In the genomic region with DNA sequence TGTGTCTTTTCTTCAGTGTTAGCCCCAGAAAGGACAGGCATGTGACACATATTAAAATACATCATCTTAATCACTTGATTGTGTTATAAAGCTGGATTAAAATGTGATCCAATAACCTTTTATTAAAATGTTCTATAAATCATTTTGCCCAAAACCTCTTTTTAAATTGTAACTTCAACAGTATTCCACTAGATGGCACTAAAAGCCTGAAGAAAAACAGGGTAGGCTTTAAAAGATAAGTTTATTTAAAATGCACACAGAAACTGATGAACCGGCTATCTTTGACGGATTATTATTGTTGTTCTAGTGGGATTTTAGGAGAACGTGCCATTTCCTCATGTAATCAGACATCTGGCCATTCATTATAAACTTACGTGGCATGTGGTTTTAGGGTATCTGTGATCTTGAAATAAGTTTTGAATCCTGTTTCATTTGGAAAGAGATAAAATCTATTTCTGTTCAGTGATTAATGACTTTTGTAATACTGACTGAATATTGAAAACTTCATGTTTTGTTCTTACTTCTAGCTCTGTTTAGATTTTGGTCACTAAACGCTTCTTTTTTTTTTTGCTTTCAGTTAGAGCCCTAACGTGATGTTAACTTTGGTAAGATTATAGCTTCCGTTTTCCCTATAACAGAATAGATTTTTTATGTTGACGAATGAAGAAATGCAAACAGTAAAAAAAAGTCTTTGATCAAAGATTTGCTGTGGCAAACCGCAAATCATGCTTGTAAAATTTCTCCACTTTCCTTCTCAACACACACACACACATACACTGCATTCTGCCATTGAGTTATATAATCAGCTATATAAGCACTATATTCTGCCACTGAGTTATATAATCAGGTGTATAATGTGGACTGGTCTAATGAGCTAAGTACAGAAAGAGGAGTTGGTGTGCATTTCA, we compare ENCODE assay signal across 8 cellular contexts. TPM values are rescaled to one million over a fixed set of nuclear protein-coding genes. Genes with fewer than 3 reads are reported as not detected.
DNase-seq lines count a peak whose midpoint lies in the region; ATAC-seq, FAIRE-seq and TF ChIP-seq lines count a peak whose summit lies in the region.

No MANE protein-coding gene starts in this region.

- TF ChIP-seq POLR2A in endothelial cell of umbilical vein (IDR thresholded peaks at IDR 0.05; ENCODE audit: low read depth, low read length): no peak

- no peaks in the 10 kb centered on the region for H3K9me1 ChIP-seq in endothelial cell of umbilical vein (replicated peaks; ENCODE audit: control insufficient read depth, extremely low read depth, insufficient read depth, low read length)

- H3K4me1 Mint-ChIP-seq in neural progenitor cell: no peaks in the 10 kb centered on the region

- ATAC-seq in PC-3 (no peak), GM21576 (IDR thresholded peaks at IDR 0.05; ENCODE audit: unreplicated experiment) (no peak)

- H3K36me3 Mint-ChIP-seq in neural progenitor cell: no peaks in the 10 kb centered on the region

- no peak overlapping the region for H3K4me2 ChIP-seq in PC-3 (ENCODE audit: low read length)
- no peak overlapping the region for H3K4me2 ChIP-seq in endothelial cell of umbilical vein (ENCODE audit: insufficient read depth, low read length)
- H3K4me2 ChIP-seq in neural progenitor cell: no peak overlapping the region

- H3K9me2 ChIP-seq in PC-3 (replicated peaks; ENCODE audit: low read length): no peaks in the 10 kb centered on the region

- CTCF ChIA-PET in PC-3 (lab: Charles Lee) (interaction anchor here (0.6 to 2.0 kb wide), 3 partner anchors 67 to 289 kb away, joined by 4 to 11 read pairs (median 6); no protein-coding TSS in a partner anchor), endothelial cell of umbilical vein (lab: Charles Lee) (interaction anchor here (0.8 to 4.6 kb wide), 17 partner anchors 13 to 843 kb away, joined by 3 to 190 read pairs (median 3); partner anchors contain the start of gene VPS50)

- H3K27me3 Mint-ChIP-seq in neural progenitor cell (ENCODE audit: insufficient read depth, low read depth): no peaks in the 10 kb centered on the region

- no peak overlapping the region for H3K4me3 Mint-ChIP-seq in neural progenitor cell

- DNase-seq in AG20443 (ENCODE audit: low spot score) (peak; percentile 14), H4 (ENCODE audit: low spot score) (peak; percentile 26), PC-3 (peak; percentile 57), endothelial cell of umbilical vein (ENCODE audit: low read depth, low spot score) (peak; percentile 59), neural progenitor cell (ENCODE audit: low spot score) (peak; percentile 2), NCI-H187 treated with DMSO at 0.1 percent for 48 hours (lab: John Stamatoyannopoulos, UW) (no peak)
- DNase-seq in stimulated activated CD4-positive, alpha-beta T cell treated with anti-CD3 and anti-CD28 coated beads, Interleukin-2, amount 100 ng/mL, for 48 hours: no peak

- H3K9me3 ChIP-seq in PC-3 (ENCODE audit: low read length) (no peaks in the 10 kb centered on the region), endothelial cell of umbilical vein (replicated peaks; ENCODE audit: control insufficient read depth, insufficient read depth, low read length) (no peaks in the 10 kb centered on the region), neural progenitor cell (ENCODE audit: low read depth) (no peaks in the 10 kb centered on the region)

- BruUV-seq in PC-3 (replicated peaks; lab: Mats Ljungman, UMichigan): no TSS peak
- BruUV-seq in endothelial cell of umbilical vein (replicated peaks; lab: Mats Ljungman, UMichigan): no TSS peak

- H3K4me3 ChIP-seq in PC-3 (ENCODE audit: low read length): no peak overlapping the region
- H3K4me3 ChIP-seq in endothelial cell of umbilical vein (replicated peaks in 1 of 3; ENCODE audit: insufficient read depth in 1 of 3, low read depth in 1 of 3, low read length in 3 of 3): no peak overlapping the region
- no peak overlapping the region for H3K4me3 ChIP-seq in neural progenitor cell

- H3K9ac ChIP-seq in PC-3 (ENCODE audit: low read length) (no peak overlapping the region), endothelial cell of umbilical vein (replicated peaks; ENCODE audit: extremely low read depth, insufficient read depth, low read length) (no peak overlapping the region), neural progenitor cell (no peak overlapping the region)

- dilution Hi-C loops in endothelial cell of umbilical vein (cut with MboI; ENCODE audit: extremely low pct_ligation_motif_present, low sequenced_read_pairs): no loop called here

- intact Hi-C loops in PC-3 (cut with micrococcal nuclease): loop anchor here (1.0 kb wide), 2 partner anchors 129 to 306 kb away; no protein-coding TSS in a partner anchor
- intact Hi-C loops in endothelial cell of umbilical vein (cut with micrococcal nuclease): loop anchor here (1.0 to 10.0 kb wide), 8 partner anchors 129 to 1149 kb away; partner anchors contain the start of gene COL1A2

- no peaks in the 10 kb centered on the region for H3F3A ChIP-seq in PC-3 (ENCODE audit: low read length, unreplicated experiment)
- no peaks in the 10 kb centered on the region for H3F3A ChIP-seq in neural progenitor cell (ENCODE audit: low read depth)

- H3K4me1 ChIP-seq in PC-3 (ENCODE audit: insufficient read depth, low read length) (no peaks in the 10 kb centered on the region), endothelial cell of umbilical vein (ENCODE audit: control insufficient read depth, extremely low read depth, insufficient read depth, low read length) (no peaks in the 10 kb centered on the region), neural progenitor cell (no peaks in the 10 kb centered on the region)

- TF ChIP-seq CTCF in PC-3 (conservative IDR thresholded peaks at IDR 0.05; ENCODE audit: low read depth, low read length) (peak; percentile 76), endothelial cell of umbilical vein (IDR thresholded peaks at IDR 0.05; ENCODE audit: extremely low read depth in 1 of 2, insufficient read depth in 1 of 2, low read depth in 1 of 2, low read length in 2 of 2) (peak; percentile 19 to 31), neural progenitor cell (IDR thresholded peaks at IDR 0.05) (peak; percentile 79)

- FAIRE-seq in endothelial cell of umbilical vein (lab: Jason Lieb, UNC): peak; percentile 70

- H3K27me3 ChIP-seq in PC-3 (ENCODE audit: low read length) (no peaks in the 10 kb centered on the region), endothelial cell of umbilical vein (ENCODE audit: control insufficient read depth in 2 of 2, insufficient read depth in 2 of 2, low read length in 2 of 2) (no peaks in the 10 kb centered on the region), neural progenitor cell (no peaks in the 10 kb centered on the region)

- H2AFZ ChIP-seq in PC-3 (ENCODE audit: low read length) (no peak overlapping the region), endothelial cell of umbilical vein (ENCODE audit: low read depth, low read length) (no peak overlapping the region), neural progenitor cell (replicated peaks) (no peak overlapping the region)

- H3K9me3 Mint-ChIP-seq in neural progenitor cell: no peaks in the 10 kb centered on the region

- H4K20me1 ChIP-seq in PC-3 (ENCODE audit: low read length): no peaks in the 10 kb centered on the region
- H4K20me1 ChIP-seq in endothelial cell of umbilical vein (replicated peaks; ENCODE audit: control insufficient read depth, extremely low read depth, insufficient read depth, low read length): peaks cover 3% of the 10 kb centered on the region
- no peaks in the 10 kb centered on the region for H4K20me1 ChIP-seq in neural progenitor cell (ENCODE audit: low read depth)

- H3K27ac Mint-ChIP-seq in neural progenitor cell: no peak overlapping the region

- POLR2A ChIA-PET in PC-3 (lab: Charles Lee; ENCODE audit: unreplicated experiment): interaction anchor here (0.6 kb wide), 2 partner anchors 129 to 611 kb away, joined by 3 read pairs; no protein-coding TSS in a partner anchor
- POLR2A ChIA-PET in endothelial cell of umbilical vein (lab: Charles Lee): no interaction called here

- H3K27ac ChIP-seq in PC-3 (ENCODE audit: low read length) (no peak overlapping the region), endothelial cell of umbilical vein (ENCODE audit: insufficient read depth, low read depth, low read length) (no peak overlapping the region), neural progenitor cell (no peak overlapping the region)

- no peaks in the 10 kb centered on the region for H3K36me3 ChIP-seq in PC-3 (ENCODE audit: low read depth, low read length)
- no peaks in the 10 kb centered on the region for H3K36me3 ChIP-seq in endothelial cell of umbilical vein (ENCODE audit: control insufficient read depth in 2 of 2, extremely low read depth in 1 of 2, insufficient read depth in 2 of 2, low read length in 2 of 2)
- H3K36me3 ChIP-seq in neural progenitor cell: no peaks in the 10 kb centered on the region

- H3K79me2 ChIP-seq in PC-3 (ENCODE audit: low read length) (no peaks in the 10 kb centered on the region), endothelial cell of umbilical vein (ENCODE audit: control insufficient read depth, insufficient read depth, low read length) (peaks cover 2% of the 10 kb centered on the region), neural progenitor cell (ENCODE audit: low read depth) (no peaks in the 10 kb centered on the region)

RNA-seq across cellular contexts. Expression of gene VPS50, which starts 13.6 kb away (rescaled TPM):
- 17.9 and 25.6 TPM in 2 replicates for total RNA-seq in H4 (2014; rRNA removed; shearing (Covaris generic))
- total RNA-seq in PC-3 (2014; rRNA removed) (10.5 and 16.7 TPM in 2 replicates), endothelial cell of umbilical vein (23.9 and 25.6 TPM in 2 replicates), neural progenitor cell (ENCODE audit: low replicate concordance) (17.1 and 26.5 TPM in 2 replicates)
- polyA plus RNA-seq in endothelial cell of umbilical vein: 4.8 and 6.6 TPM in 2 replicates
- 6.5 and 6.8 TPM in 2 replicates for polyA plus RNA-seq in endothelial cell of umbilical vein (2011; cell fraction: cytosol; rRNA removed)
- 21.6 and 26.1 TPM in 2 replicates for polyA plus RNA-seq in endothelial cell of umbilical vein (2011; cell fraction: nucleus; rRNA removed)
- polyA plus RNA-seq in endothelial cell of umbilical vein (2012): 9.7 and 12.8 TPM in 2 replicates
- 28.0 and 40.7 TPM in 2 replicates for polyA minus RNA-seq in endothelial cell of umbilical vein
- polyA minus RNA-seq in endothelial cell of umbilical vein (2011; cell fraction: cytosol; rRNA and poly(A)+ RNA removed): 10.1 TPM
- polyA minus RNA-seq in endothelial cell of umbilical vein (2011; cell fraction: nucleus; rRNA and poly(A)+ RNA removed): 73.8 and 108 TPM in 2 replicates

RNA-seq across cellular contexts. Expression of gene HEPACAM2, which starts 19.5 kb away (rescaled TPM):
- total RNA-seq in H4 (2014; rRNA removed; shearing (Covaris generic)): not detected in 2 replicates
- total RNA-seq in PC-3 (2014; rRNA removed) (not detected in 2 replicates), endothelial cell of umbilical vein (not detected in 2 replicates), neural progenitor cell (ENCODE audit: low replicate concordance) (0.09 TPM in 1 of 2 replicates, not detected in the other)
- not detected in 2 replicates for polyA plus RNA-seq in endothelial cell of umbilical vein
- polyA plus RNA-seq in endothelial cell of umbilical vein (2011; cell fraction: cytosol; rRNA removed): 0.04 TPM in 1 of 2 replicates, not detected in the other
- not detected in 2 replicates for polyA plus RNA-seq in endothelial cell of umbilical vein (2011; cell fraction: nucleus; rRNA removed)
- polyA plus RNA-seq in endothelial cell of umbilical vein (2012): not detected in 2 replicates
- polyA minus RNA-seq in endothelial cell of umbilical vein: 0.38 TPM in 1 of 2 replicates, not detected in the other
- not detected for polyA minus RNA-seq in endothelial cell of umbilical vein (2011; cell fraction: cytosol; rRNA and poly(A)+ RNA removed)
- polyA minus RNA-seq in endothelial cell of umbilical vein (2011; cell fraction: nucleus; rRNA and poly(A)+ RNA removed): not detected in 2 replicates

Comparison
In these comparisons a context has a peak if more than half of its experiments do, and no peak if none do; other contexts are left out.
1. DNase-seq: peak in AG20443 (single experiment), H4 (single experiment), PC-3 (single experiment), endothelial cell of umbilical vein (single experiment) and neural progenitor cell (single experiment); none in NCI-H187 treated with DMSO at 0.1 percent for 48 hours (single experiment) and stimulated activated CD4-positive, alpha-beta T cell treated with anti-CD3 and anti-CD28 coated beads, Interleukin-2, amount 100 ng/mL, for 48 hours (0 of 2).
2. CTCF ChIP-seq: peak in every context shown above with its lines; median percentile 79 in neural progenitor cell; 76 in PC-3; 25 in endothelial cell of umbilical vein.